ENCODE assay signal across 16 cellular contexts in genomic region chr3:157132341-157132740, GRCh38. TPM values are rescaled to one million over a fixed set of nuclear protein-coding genes. Genes with fewer than 3 reads are reported as not detected.
DNase-seq lines count a peak whose midpoint lies in the region; ATAC-seq and TF ChIP-seq lines count a peak whose summit lies in the region.
"Had no signal": no experiment of that assay in that cellular context is flagged by ENCODE, and none has a peak within 500 bp of the region (broad histone marks: within the 10 kb centered on the region; RNA-seq: fewer than 3 reads in every experiment).

No MANE protein-coding gene starts in this region.

- no peak overlapping the region for H3K4me3 ChIP-seq in fibroblast of mammary gland (ENCODE audit: control insufficient read depth, low read depth, low read length)
- H3K4me3 ChIP-seq: heart right ventricle had no signal

- H3K9me3 Mint-ChIP-seq in natural killer cell treated with Interleukin-12 subunit alpha and Interleukin-12 subunit beta and Interleukin-15 and Interleukin-18, amount 100 ng/mL, for 72 hours: no peaks in the 10 kb centered on the region
- H3K9me3 Mint-ChIP-seq in natural killer cell (no peaks in the 10 kb centered on the region), type B pancreatic cell (no peaks in the 10 kb centered on the region)
- H3K9me3 Mint-ChIP-seq in activated T-helper 17 cell treated with anti-CD3 and anti-CD28 coated beads, Interleukin-2, amount 50 U/mL, for 72 hours: no peaks in the 10 kb centered on the region
- H3K9me3 Mint-ChIP-seq: activated naive CD4-positive, alpha-beta T cell treated with anti-CD3 and anti-CD28 coated beads, Interleukin-2, amount 50 U/mL, for 72 hours; H9 had no signal

- DNase-seq in natural killer cell treated with Interleukin-12 subunit alpha and Interleukin-12 subunit beta and Interleukin-15 and Interleukin-18, amount 100 ng/mL, for 72 hours (ENCODE audit: low spot score): no peak
- DNase-seq in natural killer cell: no peak
- DNase-seq in fibroblast of mammary gland (ENCODE audit: low read depth): peak; percentile 29
- no peak for DNase-seq in type B pancreatic cell (ENCODE audit: extremely low spot score, unreplicated experiment)
- DNase-seq in KG1 (lab: John Stamatoyannopoulos, UW): no peak
- DNase-seq: DMS 273 treated with DMSO at 0.1 percent for 48 hours, H9, heart right ventricle, left cardiac atrium, NCI-H187, NCI-H82, T1000 had no signal

- no peaks in the 10 kb centered on the region for H3K27me3 Mint-ChIP-seq in natural killer cell treated with Interleukin-12 subunit alpha and Interleukin-12 subunit beta and Interleukin-15 and Interleukin-18, amount 100 ng/mL, for 72 hours
- H3K27me3 Mint-ChIP-seq in natural killer cell (ENCODE audit: low read depth in 2 of 2): no peaks in the 10 kb centered on the region
- no peaks in the 10 kb centered on the region for H3K27me3 Mint-ChIP-seq in activated T-helper 17 cell treated with anti-CD3 and anti-CD28 coated beads, Interleukin-2, amount 50 U/mL, for 72 hours
- H3K27me3 Mint-ChIP-seq in type B pancreatic cell: no peaks in the 10 kb centered on the region

- peak overlapping the region; percentile 62 for H3K4me3 Mint-ChIP-seq in natural killer cell treated with Interleukin-12 subunit alpha and Interleukin-12 subunit beta and Interleukin-15 and Interleukin-18, amount 100 ng/mL, for 72 hours
- H3K4me3 Mint-ChIP-seq in natural killer cell (no peak overlapping the region), type B pancreatic cell (no peak overlapping the region)
- H3K4me3 Mint-ChIP-seq in activated T-helper 17 cell treated with anti-CD3 and anti-CD28 coated beads, Interleukin-2, amount 50 U/mL, for 72 hours: peak overlapping the region; percentile 88
- H3K4me3 Mint-ChIP-seq: H9 had no signal

- intact Hi-C loops in natural killer cell (cut with micrococcal nuclease): loop anchor here (5.0 to 10.0 kb wide), 3 partner anchors 318 to 578 kb away; partner anchors contain the start of gene SSR3

- peaks cover 52 to 56% of the 10 kb centered on the region in 2 donors for H3K4me1 Mint-ChIP-seq in natural killer cell treated with Interleukin-12 subunit alpha and Interleukin-12 subunit beta and Interleukin-15 and Interleukin-18, amount 100 ng/mL, for 72 hours (ENCODE audit: low read depth in 2 of 2)
- H3K4me1 Mint-ChIP-seq in natural killer cell: peaks cover 45 to 52% of the 10 kb centered on the region in 2 donors
- peaks cover 62% of the 10 kb centered on the region for H3K4me1 Mint-ChIP-seq in activated T-helper 17 cell treated with anti-CD3 and anti-CD28 coated beads, Interleukin-2, amount 50 U/mL, for 72 hours
- H3K4me1 Mint-ChIP-seq in type B pancreatic cell (ENCODE audit: unreplicated experiment): peaks cover 51% of the 10 kb centered on the region

- TF ChIP-seq CTCF in natural killer cell (IDR thresholded peaks at IDR 0.05) (no peak), fibroblast of mammary gland (conservative IDR thresholded peaks at IDR 0.05; ENCODE audit: control insufficient read depth, insufficient read depth, low read depth, low read length) (peak; percentile 11), type B pancreatic cell (conservative IDR thresholded peaks at IDR 0.05) (no peak)

- no peaks in the 10 kb centered on the region for H3K36me3 Mint-ChIP-seq in natural killer cell treated with Interleukin-12 subunit alpha and Interleukin-12 subunit beta and Interleukin-15 and Interleukin-18, amount 100 ng/mL, for 72 hours
- H3K36me3 Mint-ChIP-seq in natural killer cell (no peaks in the 10 kb centered on the region), type B pancreatic cell (peaks cover 2% of the 10 kb centered on the region)
- H3K36me3 Mint-ChIP-seq in activated T-helper 17 cell treated with anti-CD3 and anti-CD28 coated beads, Interleukin-2, amount 50 U/mL, for 72 hours (ENCODE audit: low read depth): no peaks in the 10 kb centered on the region

- no peak for ATAC-seq in natural killer cell treated with Interleukin-12 subunit alpha and Interleukin-12 subunit beta and Interleukin-15 and Interleukin-18, amount 100 ng/mL, for 72 hours
- ATAC-seq in natural killer cell (no peak), GM21528 (IDR thresholded peaks at IDR 0.05; ENCODE audit: low FRiP score, unreplicated experiment) (no peak), GM19023 (IDR thresholded peaks at IDR 0.05; ENCODE audit: unreplicated experiment) (no peak)
- ATAC-seq in activated T-helper 17 cell treated with anti-CD3 and anti-CD28 coated beads, Interleukin-2, amount 50 U/mL, for 72 hours (replicated peaks): no peak
- ATAC-seq: activated naive CD4-positive, alpha-beta T cell treated with anti-CD3 and anti-CD28 coated beads, Interleukin-2, amount 50 U/mL, for 72 hours; heart right ventricle; left cardiac atrium had no signal

- peak overlapping the region; percentile 79 to 90 for H3K27ac Mint-ChIP-seq in natural killer cell treated with Interleukin-12 subunit alpha and Interleukin-12 subunit beta and Interleukin-15 and Interleukin-18, amount 100 ng/mL, for 72 hours
- H3K27ac Mint-ChIP-seq in natural killer cell (peak overlapping the region in 1 of 2 donors; percentile 88), type B pancreatic cell (peak overlapping the region; percentile 29)
- peak overlapping the region; percentile 95 for H3K27ac Mint-ChIP-seq in activated T-helper 17 cell treated with anti-CD3 and anti-CD28 coated beads, Interleukin-2, amount 50 U/mL, for 72 hours
- H3K27ac Mint-ChIP-seq: H9 had no signal

RNA-seq across cellular contexts. Expression of gene CCNL1, which starts 27.6 kb away (rescaled TPM):
- 100 to 1,000 TPM; 303 to 324 TPM for total RNA-seq in natural killer cell treated with Interleukin-12 subunit alpha and Interleukin-12 subunit beta and Interleukin-15 and Interleukin-18, amount 100 ng/mL, for 72 hours
- total RNA-seq in natural killer cell: 1,000 to 10,000 TPM; 1,104 to 1,331 (median 1,220) TPM
- 100 to 1,000 TPM; 173 to 194 TPM for total RNA-seq in activated T-helper 17 cell treated with anti-CD3 and anti-CD28 coated beads, Interleukin-2, amount 50 U/mL, for 72 hours
- 145 and 233 TPM in 2 replicates for total RNA-seq in type B pancreatic cell (ENCODE audit: low replicate concordance)

Comparison
In these comparisons a context has a peak if more than half of its experiments do, and no peak if none do; other contexts are left out.
1. H3K4me3 Mint-ChIP-seq: peak in natural killer cell treated with Interleukin-12 subunit alpha and Interleukin-12 subunit beta and Interleukin-15 and Interleukin-18, amount 100 ng/mL, for 72 hours (single experiment) and activated T-helper 17 cell treated with anti-CD3 and anti-CD28 coated beads, Interleukin-2, amount 50 U/mL, for 72 hours (single experiment); none in natural killer cell (single experiment) and type B pancreatic cell (single experiment).